1 cellular context compared by ENCODE assay signal in the genomic region with DNA sequence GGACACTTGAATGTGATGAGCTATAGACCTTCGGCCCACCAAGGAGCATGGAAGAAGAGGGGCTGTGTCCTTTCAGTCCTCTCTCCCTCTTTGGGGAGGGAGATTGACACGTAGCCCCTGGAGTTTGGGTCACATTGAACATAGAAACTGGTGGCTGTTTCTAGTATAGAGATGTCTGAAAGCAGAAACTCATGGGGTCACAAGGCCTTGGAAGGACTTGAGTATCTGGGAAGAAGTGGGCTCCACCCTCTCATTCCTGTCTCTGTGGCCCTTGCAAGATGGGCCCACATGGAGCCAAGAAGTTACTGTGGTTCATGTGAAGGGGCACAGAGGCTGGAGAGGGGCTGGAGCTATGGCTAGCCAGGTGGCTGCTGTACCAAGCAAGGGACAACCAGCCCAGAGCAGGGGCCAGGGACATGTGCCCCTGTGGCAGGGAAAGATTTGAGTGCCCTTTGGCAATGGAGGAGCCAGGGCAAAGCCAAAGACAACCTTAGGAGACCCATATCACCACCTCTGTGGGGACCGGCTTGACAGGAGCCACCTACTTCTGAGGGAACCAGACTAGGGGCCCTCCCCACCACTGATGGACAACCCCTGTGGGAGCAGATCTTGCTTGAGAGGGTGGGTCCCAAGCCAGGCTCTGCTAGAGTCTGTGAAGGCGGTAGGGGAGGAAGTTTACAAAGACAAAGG.
TF ChIP-seq lines count a peak whose summit lies in the region.

No MANE protein-coding gene starts in this region.

TF ChIP-seq in IMR-90, 13 proteins besides CTCF, POLR2A, EP300 and RAD21:
- TF ChIP-seq, protein P1, sequence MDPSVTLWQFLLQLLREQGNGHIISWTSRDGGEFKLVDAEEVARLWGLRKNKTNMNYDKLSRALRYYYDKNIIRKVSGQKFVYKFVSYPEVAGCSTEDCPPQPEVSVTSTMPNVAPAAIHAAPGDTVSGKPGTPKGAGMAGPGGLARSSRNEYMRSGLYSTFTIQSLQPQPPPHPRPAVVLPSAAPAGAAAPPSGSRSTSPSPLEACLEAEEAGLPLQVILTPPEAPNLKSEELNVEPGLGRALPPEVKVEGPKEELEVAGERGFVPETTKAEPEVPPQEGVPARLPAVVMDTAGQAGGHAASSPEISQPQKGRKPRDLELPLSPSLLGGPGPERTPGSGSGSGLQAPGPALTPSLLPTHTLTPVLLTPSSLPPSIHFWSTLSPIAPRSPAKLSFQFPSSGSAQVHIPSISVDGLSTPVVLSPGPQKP (IDR thresholded peaks at IDR 0.05; ENCODE audit: borderline replicate concordance, low read depth, low read length), result no peak
- TF ChIP-seq SMC3 (IDR thresholded peaks at IDR 0.05; ENCODE audit: low read depth, low read length), result no peak
- TF ChIP-seq RFX5 (IDR thresholded peaks at IDR 0.05; ENCODE audit: low read depth, low read length), result no peak
- TF ChIP-seq CEBPB (IDR thresholded peaks at IDR 0.05; ENCODE audit: low read depth, low read length), result no peak
- no peak for TF ChIP-seq BHLHE40 (IDR thresholded peaks at IDR 0.05; ENCODE audit: low read depth, low read length)
